Comparison of ENCODE assay signal across 8 cellular contexts in genomic region chr2:85744771-85745601, GRCh38. TPM values are rescaled to one million over a fixed set of nuclear protein-coding genes. Genes with fewer than 3 reads are reported as not detected.
DNase-seq lines count a peak whose midpoint lies in the region; ATAC-seq and TF ChIP-seq lines count a peak whose summit lies in the region.

No MANE protein-coding gene starts in this region.

- H3K36me3 Mint-ChIP-seq in glutamatergic neuron (ENCODE audit: unreplicated experiment) = peaks cover 4% of the 10 kb centered on the region

- H3K4me1 Mint-ChIP-seq in glutamatergic neuron (ENCODE audit: low read depth, unreplicated experiment) = peaks cover 30% of the 10 kb centered on the region

- no peak for TF ChIP-seq CTCF in glutamatergic neuron (IDR thresholded peaks at IDR 0.05; ENCODE audit: partially characterized antibody, unreplicated experiment)

- intact Hi-C loops in posterior vena cava (cut with DNase I) = loop anchor here in 1 of 2 donors (5.0 kb wide), 1 partner anchor 52 kb away; no protein-coding TSS in a partner anchor

- ATAC-seq in GM19455 (IDR thresholded peaks at IDR 0.05; ENCODE audit: unreplicated experiment) = no peak
- no peak for ATAC-seq in HG02623 (IDR thresholded peaks at IDR 0.05; ENCODE audit: unreplicated experiment)

- H3K27ac Mint-ChIP-seq in glutamatergic neuron (ENCODE audit: unreplicated experiment) = no peak overlapping the region

- H3K4me3 Mint-ChIP-seq in glutamatergic neuron (ENCODE audit: unreplicated experiment) = peak overlapping the region; percentile 57

- peaks cover 11% of the 10 kb centered on the region for H3K27me3 Mint-ChIP-seq in glutamatergic neuron (ENCODE audit: unreplicated experiment)

- peak; percentile 80 for DNase-seq in AG20443 (ENCODE audit: low spot score)
- peak; percentile 42 for DNase-seq in SK-N-DZ (ENCODE audit: low spot score)
- no peak for DNase-seq in glutamatergic neuron
- peak; percentile 80 for DNase-seq in posterior vena cava (ENCODE audit: low spot score)
- no peak for DNase-seq in activated CD8-positive, alpha-beta memory T cell treated with anti-CD3 and anti-CD28 coated beads, Interleukin-2, amount 50 U/mL, for 48 hours
- DNase-seq in SIG-M5 treated with dmso at 0.1 percent for 504 hours (lab: John Stamatoyannopoulos, UW; ENCODE audit: unreplicated experiment) = no peak

- H3K9me3 Mint-ChIP-seq in glutamatergic neuron (ENCODE audit: unreplicated experiment) = peaks cover 6% of the 10 kb centered on the region

RNA-seq across cellular contexts. Expression of gene ATOH8, which starts 8.8 kb away (rescaled TPM):
- polyA plus RNA-seq in SK-N-DZ (2014; cell fraction: cytosol; rRNA removed) = 1.6 and 1.8 TPM in 2 replicates
- polyA plus RNA-seq in SK-N-DZ (2014; cell fraction: nucleus; rRNA removed) = 1.9 and 3.1 TPM in 2 replicates
- total RNA-seq in glutamatergic neuron (ENCODE audit: unreplicated experiment) = 9.0 TPM
- total RNA-seq in posterior vena cava = 10 to 100 TPM; 16.6 to 17.5 TPM

RNA-seq across cellular contexts. Expression of gene GNLY, which starts 50.8 kb away (rescaled TPM):
- polyA plus RNA-seq in SK-N-DZ (2014; cell fraction: cytosol; rRNA removed) = 0.29 TPM in 1 of 2 replicates, not detected in the other
- 0.66 TPM in 1 of 2 replicates, not detected in the other for polyA plus RNA-seq in SK-N-DZ (2014; cell fraction: nucleus; rRNA removed)
- total RNA-seq in glutamatergic neuron (ENCODE audit: unreplicated experiment) (not detected), posterior vena cava (1 to 10 TPM; 2.4 to 5.3 TPM)

Comparison
In these comparisons a context has a peak if more than half of its experiments do, and no peak if none do; other contexts are left out.
1. DNase-seq: peak in AG20443 (single experiment), SK-N-DZ (single experiment) and posterior vena cava (single experiment); none in glutamatergic neuron (single experiment), activated CD8-positive, alpha-beta memory T cell treated with anti-CD3 and anti-CD28 coated beads, Interleukin-2, amount 50 U/mL, for 48 hours (single experiment) and SIG-M5 treated with dmso at 0.1 percent for 504 hours (single experiment).